In the genomic region with DNA sequence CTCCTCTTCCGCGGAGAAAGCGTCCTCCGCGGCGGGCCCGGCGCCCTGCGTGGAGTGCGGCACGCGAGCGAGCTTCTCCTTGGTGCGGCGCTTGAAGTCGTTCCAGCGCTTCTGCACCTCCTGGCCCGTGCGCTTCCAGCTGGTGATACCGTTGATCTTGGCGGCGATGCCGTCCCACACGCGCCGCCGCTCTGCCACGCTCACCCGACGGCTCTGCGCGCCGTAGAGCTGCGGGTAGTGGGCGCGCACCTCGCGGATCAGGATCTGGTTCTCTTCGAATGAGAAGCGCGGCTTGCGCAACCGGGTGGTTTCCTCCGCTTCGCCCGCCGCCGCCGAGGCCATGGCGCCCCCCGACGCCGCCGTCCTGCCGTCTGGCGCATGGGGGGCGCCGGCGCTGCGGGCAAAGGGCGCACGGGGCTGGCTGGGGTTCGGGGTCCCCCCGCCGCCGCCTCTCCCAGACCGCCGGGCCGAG, we compare ENCODE assay signal across 1 cellular context.
TF ChIP-seq lines count a peak whose summit lies in the region.

No MANE protein-coding gene starts in this region.

TF ChIP-seq in H1, 55 proteins besides CTCF, POLR2A, EP300 and RAD21:
- TF ChIP-seq GABPA (IDR thresholded peaks at IDR 0.05; ENCODE audit: borderline replicate concordance, insufficient read depth, low read length) (0 out of 2 replicates have a peak, but pooled peaks have one; percentile 40), MAFK (IDR thresholded peaks at IDR 0.05; ENCODE audit: low read depth, low read length) (no peak), NANOG (IDR thresholded peaks at IDR 0.05; ENCODE audit: insufficient read depth, low read depth, low read length, poor library complexity, severe bottlenecking) (no peak), EZH2 (IDR thresholded peaks at IDR 0.05; ENCODE audit: low read depth, low read length, severe bottlenecking) (peak; percentile 64), TBP (IDR thresholded peaks at IDR 0.05; ENCODE audit: low read depth, low read length) (0 out of 2 replicates have a peak, but pooled peaks have one; percentile 4), CREB1 (IDR thresholded peaks at IDR 0.05) (no peak), CHD2 (IDR thresholded peaks at IDR 0.05; ENCODE audit: low read length) (no peak), CBX8 (IDR thresholded peaks at IDR 0.05; ENCODE audit: borderline replicate concordance, low read depth, low read length) (no peak), SRF (IDR thresholded peaks at IDR 0.05; ENCODE audit: low read depth, low read length) (no peak), NRF1 (IDR thresholded peaks at IDR 0.05; ENCODE audit: low read depth, low read length) (no peak), JUN (IDR thresholded peaks at IDR 0.05; ENCODE audit: low read depth, low read length) (no peak), SUZ12 (IDR thresholded peaks at IDR 0.05; ENCODE audit: low read length) (peak; percentile 51; the same call in 1 of the 2 replicates), SAP30 (IDR thresholded peaks at IDR 0.05; ENCODE audit: insufficient read depth, insufficient replicate concordance, low read length) (no peak), KDM5A (IDR thresholded peaks at IDR 0.05; ENCODE audit: low read length) (no peak), FOSL1 (IDR thresholded peaks at IDR 0.05; ENCODE audit: insufficient read depth, low read depth, low read length) (no peak), GTF2F1 (IDR thresholded peaks at IDR 0.05; ENCODE audit: borderline replicate concordance, low read depth, low read length) (no peak), TEAD4 (IDR thresholded peaks at IDR 0.05; ENCODE audit: low read depth, low read length) (no peak), ASH2L (IDR thresholded peaks at IDR 0.05; ENCODE audit: low read length) (no peak), RFX5 (IDR thresholded peaks at IDR 0.05; ENCODE audit: borderline replicate concordance, low read depth, low read length) (no peak), YY1 (IDR thresholded peaks at IDR 0.05; ENCODE audit: low read depth, low read length) (no peak), CEBPB (IDR thresholded peaks at IDR 0.05; ENCODE audit: low read depth, low read length) (peak; percentile 92), POLR2AphosphoS5 (IDR thresholded peaks at IDR 0.05; ENCODE audit: low read depth, low read length) (no peak), RXRA (IDR thresholded peaks at IDR 0.05; ENCODE audit: insufficient read depth, low read depth, low read length) (no peak), HDAC2 (IDR thresholded peaks at IDR 0.05; ENCODE audit: borderline replicate concordance in 1 of 2, low read depth in 2 of 2, low read length in 2 of 2) (no peak), TAF1 (IDR thresholded peaks at IDR 0.05; ENCODE audit: low read depth, low read length) (no peak), PHF8 (conservative IDR thresholded peaks at IDR 0.05; ENCODE audit: low read depth, low read length) (no peak), BRCA1 (IDR thresholded peaks at IDR 0.05; ENCODE audit: low read depth, low read length) (no peak), TAF7 (optimal IDR thresholded peaks at IDR 0.05; ENCODE audit: borderline replicate concordance, low read depth, low read length) (no peak), BACH1 (IDR thresholded peaks at IDR 0.05; ENCODE audit: low read length) (no peak), POU5F1 (IDR thresholded peaks at IDR 0.05; ENCODE audit: low read depth, low read length) (no peak), CHD1 (IDR thresholded peaks at IDR 0.05; ENCODE audit: low read depth, low read length) (no peak), BCL11A (IDR thresholded peaks at IDR 0.05; ENCODE audit: low read depth in 2 of 2, low read length in 2 of 2) (no peak), RBBP5 (IDR thresholded peaks at IDR 0.05; ENCODE audit: borderline replicate concordance, low read depth, low read length) (no peak; the same call in 1 of the 2 replicates), JUND (IDR thresholded peaks at IDR 0.05; ENCODE audit: low read length) (no peak), SIX5 (IDR thresholded peaks at IDR 0.05; ENCODE audit: low read depth, low read length) (no peak), SIRT6 (IDR thresholded peaks at IDR 0.05; ENCODE audit: low read length) (no peak), CTBP2 (IDR thresholded peaks at IDR 0.05; ENCODE audit: borderline replicate concordance, insufficient read depth, insufficient read length, low read length) (no peak), ZNF274 (IDR thresholded peaks at IDR 0.05; ENCODE audit: borderline replicate concordance, extremely low read depth, low read length) (no peak), SP2 (IDR thresholded peaks at IDR 0.05; ENCODE audit: low read length) (no peak), EGR1 (IDR thresholded peaks at IDR 0.05; ENCODE audit: borderline replicate concordance, low read depth, low read length) (no peak), KDM1A (IDR thresholded peaks at IDR 0.05; ENCODE audit: borderline replicate concordance, low read length) (no peak; the same call in 1 of the 2 replicates), CBX5 (IDR thresholded peaks at IDR 0.05; ENCODE audit: low read depth, low read length) (no peak), TCF12 (IDR thresholded peaks at IDR 0.05; ENCODE audit: low read depth, low read length) (no peak), KDM4A (IDR thresholded peaks at IDR 0.05; ENCODE audit: low read depth, low read length, severe bottlenecking) (peak; percentile 74)
- TF ChIP-seq, protein P1, sequence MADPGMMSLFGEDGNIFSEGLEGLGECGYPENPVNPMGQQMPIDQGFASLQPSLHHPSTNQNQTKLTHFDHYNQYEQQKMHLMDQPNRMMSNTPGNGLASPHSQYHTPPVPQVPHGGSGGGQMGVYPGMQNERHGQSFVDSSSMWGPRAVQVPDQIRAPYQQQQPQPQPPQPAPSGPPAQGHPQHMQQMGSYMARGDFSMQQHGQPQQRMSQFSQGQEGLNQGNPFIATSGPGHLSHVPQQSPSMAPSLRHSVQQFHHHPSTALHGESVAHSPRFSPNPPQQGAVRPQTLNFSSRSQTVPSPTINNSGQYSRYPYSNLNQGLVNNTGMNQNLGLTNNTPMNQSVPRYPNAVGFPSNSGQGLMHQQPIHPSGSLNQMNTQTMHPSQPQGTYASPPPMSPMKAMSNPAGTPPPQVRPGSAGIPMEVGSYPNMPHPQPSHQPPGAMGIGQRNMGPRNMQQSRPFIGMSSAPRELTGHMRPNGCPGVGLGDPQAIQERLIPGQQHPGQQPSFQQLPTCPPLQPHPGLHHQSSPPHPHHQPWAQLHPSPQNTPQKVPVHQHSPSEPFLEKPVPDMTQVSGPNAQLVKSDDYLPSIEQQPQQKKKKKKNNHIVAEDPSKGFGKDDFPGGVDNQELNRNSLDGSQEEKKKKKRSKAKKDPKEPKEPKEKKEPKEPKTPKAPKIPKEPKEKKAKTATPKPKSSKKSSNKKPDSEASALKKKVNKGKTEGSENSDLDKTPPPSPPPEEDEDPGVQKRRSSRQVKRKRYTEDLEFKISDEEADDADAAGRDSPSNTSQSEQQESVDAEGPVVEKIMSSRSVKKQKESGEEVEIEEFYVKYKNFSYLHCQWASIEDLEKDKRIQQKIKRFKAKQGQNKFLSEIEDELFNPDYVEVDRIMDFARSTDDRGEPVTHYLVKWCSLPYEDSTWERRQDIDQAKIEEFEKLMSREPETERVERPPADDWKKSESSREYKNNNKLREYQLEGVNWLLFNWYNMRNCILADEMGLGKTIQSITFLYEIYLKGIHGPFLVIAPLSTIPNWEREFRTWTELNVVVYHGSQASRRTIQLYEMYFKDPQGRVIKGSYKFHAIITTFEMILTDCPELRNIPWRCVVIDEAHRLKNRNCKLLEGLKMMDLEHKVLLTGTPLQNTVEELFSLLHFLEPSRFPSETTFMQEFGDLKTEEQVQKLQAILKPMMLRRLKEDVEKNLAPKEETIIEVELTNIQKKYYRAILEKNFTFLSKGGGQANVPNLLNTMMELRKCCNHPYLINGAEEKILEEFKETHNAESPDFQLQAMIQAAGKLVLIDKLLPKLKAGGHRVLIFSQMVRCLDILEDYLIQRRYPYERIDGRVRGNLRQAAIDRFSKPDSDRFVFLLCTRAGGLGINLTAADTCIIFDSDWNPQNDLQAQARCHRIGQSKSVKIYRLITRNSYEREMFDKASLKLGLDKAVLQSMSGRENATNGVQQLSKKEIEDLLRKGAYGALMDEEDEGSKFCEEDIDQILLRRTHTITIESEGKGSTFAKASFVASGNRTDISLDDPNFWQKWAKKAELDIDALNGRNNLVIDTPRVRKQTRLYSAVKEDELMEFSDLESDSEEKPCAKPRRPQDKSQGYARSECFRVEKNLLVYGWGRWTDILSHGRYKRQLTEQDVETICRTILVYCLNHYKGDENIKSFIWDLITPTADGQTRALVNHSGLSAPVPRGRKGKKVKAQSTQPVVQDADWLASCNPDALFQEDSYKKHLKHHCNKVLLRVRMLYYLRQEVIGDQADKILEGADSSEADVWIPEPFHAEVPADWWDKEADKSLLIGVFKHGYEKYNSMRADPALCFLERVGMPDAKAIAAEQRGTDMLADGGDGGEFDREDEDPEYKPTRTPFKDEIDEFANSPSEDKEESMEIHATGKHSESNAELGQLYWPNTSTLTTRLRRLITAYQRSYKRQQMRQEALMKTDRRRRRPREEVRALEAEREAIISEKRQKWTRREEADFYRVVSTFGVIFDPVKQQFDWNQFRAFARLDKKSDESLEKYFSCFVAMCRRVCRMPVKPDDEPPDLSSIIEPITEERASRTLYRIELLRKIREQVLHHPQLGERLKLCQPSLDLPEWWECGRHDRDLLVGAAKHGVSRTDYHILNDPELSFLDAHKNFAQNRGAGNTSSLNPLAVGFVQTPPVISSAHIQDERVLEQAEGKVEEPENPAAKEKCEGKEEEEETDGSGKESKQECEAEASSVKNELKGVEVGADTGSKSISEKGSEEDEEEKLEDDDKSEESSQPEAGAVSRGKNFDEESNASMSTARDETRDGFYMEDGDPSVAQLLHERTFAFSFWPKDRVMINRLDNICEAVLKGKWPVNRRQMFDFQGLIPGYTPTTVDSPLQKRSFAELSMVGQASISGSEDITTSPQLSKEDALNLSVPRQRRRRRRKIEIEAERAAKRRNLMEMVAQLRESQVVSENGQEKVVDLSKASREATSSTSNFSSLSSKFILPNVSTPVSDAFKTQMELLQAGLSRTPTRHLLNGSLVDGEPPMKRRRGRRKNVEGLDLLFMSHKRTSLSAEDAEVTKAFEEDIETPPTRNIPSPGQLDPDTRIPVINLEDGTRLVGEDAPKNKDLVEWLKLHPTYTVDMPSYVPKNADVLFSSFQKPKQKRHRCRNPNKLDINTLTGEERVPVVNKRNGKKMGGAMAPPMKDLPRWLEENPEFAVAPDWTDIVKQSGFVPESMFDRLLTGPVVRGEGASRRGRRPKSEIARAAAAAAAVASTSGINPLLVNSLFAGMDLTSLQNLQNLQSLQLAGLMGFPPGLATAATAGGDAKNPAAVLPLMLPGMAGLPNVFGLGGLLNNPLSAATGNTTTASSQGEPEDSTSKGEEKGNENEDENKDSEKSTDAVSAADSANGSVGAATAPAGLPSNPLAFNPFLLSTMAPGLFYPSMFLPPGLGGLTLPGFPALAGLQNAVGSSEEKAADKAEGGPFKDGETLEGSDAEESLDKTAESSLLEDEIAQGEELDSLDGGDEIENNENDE (IDR thresholded peaks at IDR 0.05; ENCODE audit: insufficient replicate concordance, low read length), result no peak
- TF ChIP-seq, protein P2, sequence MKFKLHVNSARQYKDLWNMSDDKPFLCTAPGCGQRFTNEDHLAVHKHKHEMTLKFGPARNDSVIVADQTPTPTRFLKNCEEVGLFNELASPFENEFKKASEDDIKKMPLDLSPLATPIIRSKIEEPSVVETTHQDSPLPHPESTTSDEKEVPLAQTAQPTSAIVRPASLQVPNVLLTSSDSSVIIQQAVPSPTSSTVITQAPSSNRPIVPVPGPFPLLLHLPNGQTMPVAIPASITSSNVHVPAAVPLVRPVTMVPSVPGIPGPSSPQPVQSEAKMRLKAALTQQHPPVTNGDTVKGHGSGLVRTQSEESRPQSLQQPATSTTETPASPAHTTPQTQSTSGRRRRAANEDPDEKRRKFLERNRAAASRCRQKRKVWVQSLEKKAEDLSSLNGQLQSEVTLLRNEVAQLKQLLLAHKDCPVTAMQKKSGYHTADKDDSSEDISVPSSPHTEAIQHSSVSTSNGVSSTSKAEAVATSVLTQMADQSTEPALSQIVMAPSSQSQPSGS (IDR thresholded peaks at IDR 0.05; ENCODE audit: low read length), result no peak
- TF ChIP-seq, protein P3, sequence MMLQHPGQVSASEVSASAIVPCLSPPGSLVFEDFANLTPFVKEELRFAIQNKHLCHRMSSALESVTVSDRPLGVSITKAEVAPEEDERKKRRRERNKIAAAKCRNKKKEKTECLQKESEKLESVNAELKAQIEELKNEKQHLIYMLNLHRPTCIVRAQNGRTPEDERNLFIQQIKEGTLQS (IDR thresholded peaks at IDR 0.05; ENCODE audit: insufficient read depth, low read depth, low read length), result no peak
- TF ChIP-seq, protein P4, sequence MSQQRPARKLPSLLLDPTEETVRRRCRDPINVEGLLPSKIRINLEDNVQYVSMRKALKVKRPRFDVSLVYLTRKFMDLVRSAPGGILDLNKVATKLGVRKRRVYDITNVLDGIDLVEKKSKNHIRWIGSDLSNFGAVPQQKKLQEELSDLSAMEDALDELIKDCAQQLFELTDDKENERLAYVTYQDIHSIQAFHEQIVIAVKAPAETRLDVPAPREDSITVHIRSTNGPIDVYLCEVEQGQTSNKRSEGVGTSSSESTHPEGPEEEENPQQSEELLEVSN (IDR thresholded peaks at IDR 0.05), result peak; percentile 31
- TF ChIP-seq, protein P5, sequence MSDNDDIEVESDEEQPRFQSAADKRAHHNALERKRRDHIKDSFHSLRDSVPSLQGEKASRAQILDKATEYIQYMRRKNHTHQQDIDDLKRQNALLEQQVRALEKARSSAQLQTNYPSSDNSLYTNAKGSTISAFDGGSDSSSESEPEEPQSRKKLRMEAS (IDR thresholded peaks at IDR 0.05), result peak; percentile 69; the same call in 1 of the 2 replicates
TF ChIP-seq in H1: peak in this region for 8.
